ENCODE assay signal across 1 cellular context in the genomic region with DNA sequence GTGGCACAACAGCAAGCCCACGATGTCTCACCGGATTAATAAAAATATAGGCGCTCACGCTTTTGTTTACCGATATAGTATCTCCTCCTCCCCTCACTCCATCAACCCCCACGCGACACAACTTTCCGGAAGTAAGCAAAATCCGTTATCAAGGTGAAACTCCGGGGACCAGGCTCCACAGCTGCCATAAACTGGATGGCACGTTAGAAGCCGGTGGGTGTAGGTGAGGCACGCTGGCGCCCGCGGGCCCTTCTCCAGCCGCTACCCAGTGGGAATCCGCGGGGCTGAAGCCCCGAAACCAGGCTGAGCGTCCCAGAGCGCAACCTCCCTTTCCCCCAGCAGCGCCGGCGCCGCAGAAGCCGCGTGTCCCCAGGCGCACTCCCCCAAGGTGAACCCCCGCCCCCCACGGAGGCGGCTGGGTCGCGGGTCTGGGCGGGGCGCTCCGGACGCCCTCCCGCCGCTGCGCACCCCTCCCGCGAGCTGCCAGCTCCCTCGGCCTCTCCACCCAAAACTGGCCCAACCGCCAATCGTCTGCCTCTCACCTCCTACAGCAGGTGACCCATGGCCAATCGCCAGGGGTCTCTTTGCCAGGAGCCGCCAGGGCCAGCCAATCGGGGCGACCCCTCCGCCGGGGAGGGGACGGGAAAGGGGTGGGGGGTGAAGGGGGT.
A peak's percentile ranks its signal among the peaks of the same experiment; 100 is the strongest.
TF ChIP-seq lines count a peak whose summit lies in the region.

No MANE protein-coding gene starts in this region.

TF ChIP-seq in K562, 482 proteins besides CTCF, POLR2A, EP300 and RAD21 (continued from another document and continues in another):
- TF ChIP-seq, protein P1, sequence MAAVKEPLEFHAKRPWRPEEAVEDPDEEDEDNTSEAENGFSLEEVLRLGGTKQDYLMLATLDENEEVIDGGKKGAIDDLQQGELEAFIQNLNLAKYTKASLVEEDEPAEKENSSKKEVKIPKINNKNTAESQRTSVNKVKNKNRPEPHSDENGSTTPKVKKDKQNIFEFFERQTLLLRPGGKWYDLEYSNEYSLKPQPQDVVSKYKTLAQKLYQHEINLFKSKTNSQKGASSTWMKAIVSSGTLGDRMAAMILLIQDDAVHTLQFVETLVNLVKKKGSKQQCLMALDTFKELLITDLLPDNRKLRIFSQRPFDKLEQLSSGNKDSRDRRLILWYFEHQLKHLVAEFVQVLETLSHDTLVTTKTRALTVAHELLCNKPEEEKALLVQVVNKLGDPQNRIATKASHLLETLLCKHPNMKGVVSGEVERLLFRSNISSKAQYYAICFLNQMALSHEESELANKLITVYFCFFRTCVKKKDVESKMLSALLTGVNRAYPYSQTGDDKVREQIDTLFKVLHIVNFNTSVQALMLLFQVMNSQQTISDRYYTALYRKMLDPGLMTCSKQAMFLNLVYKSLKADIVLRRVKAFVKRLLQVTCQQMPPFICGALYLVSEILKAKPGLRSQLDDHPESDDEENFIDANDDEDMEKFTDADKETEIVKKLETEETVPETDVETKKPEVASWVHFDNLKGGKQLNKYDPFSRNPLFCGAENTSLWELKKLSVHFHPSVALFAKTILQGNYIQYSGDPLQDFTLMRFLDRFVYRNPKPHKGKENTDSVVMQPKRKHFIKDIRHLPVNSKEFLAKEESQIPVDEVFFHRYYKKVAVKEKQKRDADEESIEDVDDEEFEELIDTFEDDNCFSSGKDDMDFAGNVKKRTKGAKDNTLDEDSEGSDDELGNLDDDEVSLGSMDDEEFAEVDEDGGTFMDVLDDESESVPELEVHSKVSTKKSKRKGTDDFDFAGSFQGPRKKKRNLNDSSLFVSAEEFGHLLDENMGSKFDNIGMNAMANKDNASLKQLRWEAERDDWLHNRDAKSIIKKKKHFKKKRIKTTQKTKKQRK (IDR thresholded peaks at IDR 0.05; ENCODE audit: borderline replicate concordance, low read depth, low read length): no peak
- TF ChIP-seq ZNF316 (IDR thresholded peaks at IDR 0.05) (0 out of 2 replicates have a peak, but pooled peaks have one; percentile 39), ZNF445 (CRISPR knock-in tag; IDR thresholded peaks at IDR 0.05; ENCODE audit: low read depth) (no peak), FOXJ3 (CRISPR knock-in tag; IDR thresholded peaks at IDR 0.05) (no peak), MEIS2 (IDR thresholded peaks at IDR 0.05; ENCODE audit: partially characterized antibody) (peak; percentile 54), DNMT1 (IDR thresholded peaks at IDR 0.05) (no peak), GATAD2A (IDR thresholded peaks at IDR 0.05) (peak; percentile 83; the same call in 1 of the 2 replicates), HSF4 (CRISPR knock-in tag; IDR thresholded peaks at IDR 0.05; ENCODE audit: borderline replicate concordance) (no peak), ARID1B (IDR thresholded peaks at IDR 0.05) (peak; percentile 66), KLF16 (IDR thresholded peaks at IDR 0.05) (no peak), HNRNPK (IDR thresholded peaks at IDR 0.05; ENCODE audit: low read depth, low read length, poor library complexity, severe bottlenecking) (no peak), TAL1 (IDR thresholded peaks at IDR 0.05) (no peak), ZNF174 (CRISPR knock-in tag; IDR thresholded peaks at IDR 0.05) (no peak), ZNF311 (CRISPR knock-in tag; IDR thresholded peaks at IDR 0.05) (no peak), ZBTB8A (IDR thresholded peaks at IDR 0.05; ENCODE audit: partially characterized antibody) (no peak), KLF1 (tag; IDR thresholded peaks at IDR 0.05) (peak; percentile 78), ZNF695 (CRISPR knock-in tag; IDR thresholded peaks at IDR 0.05) (no peak), GABPB1 (CRISPR knock-in tag; IDR thresholded peaks at IDR 0.05) (peak; percentile 67), SOX6 (IDR thresholded peaks at IDR 0.05) (peak; percentile 28; the same call in 1 of the 2 replicates), ELF4 (CRISPR knock-in tag; IDR thresholded peaks at IDR 0.05) (peak; percentile 54; the same call in 1 of the 2 replicates), SRSF9 (IDR thresholded peaks at IDR 0.05; ENCODE audit: borderline replicate concordance, low read depth, low read length) (no peak), YBX1 (IDR thresholded peaks at IDR 0.05) (no peak), POLR2H (tag; IDR thresholded peaks at IDR 0.05; ENCODE audit: low read depth) (peak; percentile 74), SMAD2 (IDR thresholded peaks at IDR 0.05; ENCODE audit: low read depth, low read length) (no peak), SRF (CRISPR knock-in tag; IDR thresholded peaks at IDR 0.05) (no peak), CBX1 (IDR thresholded peaks at IDR 0.05; ENCODE audit: low read depth) (no peak), ZNF146 (CRISPR knock-in tag; IDR thresholded peaks at IDR 0.05; ENCODE audit: unreplicated experiment) (no peak)
- TF ChIP-seq, protein P2, sequence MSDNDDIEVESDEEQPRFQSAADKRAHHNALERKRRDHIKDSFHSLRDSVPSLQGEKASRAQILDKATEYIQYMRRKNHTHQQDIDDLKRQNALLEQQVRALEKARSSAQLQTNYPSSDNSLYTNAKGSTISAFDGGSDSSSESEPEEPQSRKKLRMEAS (CRISPR knock-in tag; IDR thresholded peaks at IDR 0.05): peak; percentile 91
- TF ChIP-seq, protein P3, sequence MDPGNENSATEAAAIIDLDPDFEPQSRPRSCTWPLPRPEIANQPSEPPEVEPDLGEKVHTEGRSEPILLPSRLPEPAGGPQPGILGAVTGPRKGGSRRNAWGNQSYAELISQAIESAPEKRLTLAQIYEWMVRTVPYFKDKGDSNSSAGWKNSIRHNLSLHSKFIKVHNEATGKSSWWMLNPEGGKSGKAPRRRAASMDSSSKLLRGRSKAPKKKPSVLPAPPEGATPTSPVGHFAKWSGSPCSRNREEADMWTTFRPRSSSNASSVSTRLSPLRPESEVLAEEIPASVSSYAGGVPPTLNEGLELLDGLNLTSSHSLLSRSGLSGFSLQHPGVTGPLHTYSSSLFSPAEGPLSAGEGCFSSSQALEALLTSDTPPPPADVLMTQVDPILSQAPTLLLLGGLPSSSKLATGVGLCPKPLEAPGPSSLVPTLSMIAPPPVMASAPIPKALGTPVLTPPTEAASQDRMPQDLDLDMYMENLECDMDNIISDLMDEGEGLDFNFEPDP (CRISPR knock-in tag; IDR thresholded peaks at IDR 0.05): no peak
- TF ChIP-seq, protein P4, sequence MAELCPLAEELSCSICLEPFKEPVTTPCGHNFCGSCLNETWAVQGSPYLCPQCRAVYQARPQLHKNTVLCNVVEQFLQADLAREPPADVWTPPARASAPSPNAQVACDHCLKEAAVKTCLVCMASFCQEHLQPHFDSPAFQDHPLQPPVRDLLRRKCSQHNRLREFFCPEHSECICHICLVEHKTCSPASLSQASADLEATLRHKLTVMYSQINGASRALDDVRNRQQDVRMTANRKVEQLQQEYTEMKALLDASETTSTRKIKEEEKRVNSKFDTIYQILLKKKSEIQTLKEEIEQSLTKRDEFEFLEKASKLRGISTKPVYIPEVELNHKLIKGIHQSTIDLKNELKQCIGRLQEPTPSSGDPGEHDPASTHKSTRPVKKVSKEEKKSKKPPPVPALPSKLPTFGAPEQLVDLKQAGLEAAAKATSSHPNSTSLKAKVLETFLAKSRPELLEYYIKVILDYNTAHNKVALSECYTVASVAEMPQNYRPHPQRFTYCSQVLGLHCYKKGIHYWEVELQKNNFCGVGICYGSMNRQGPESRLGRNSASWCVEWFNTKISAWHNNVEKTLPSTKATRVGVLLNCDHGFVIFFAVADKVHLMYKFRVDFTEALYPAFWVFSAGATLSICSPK (IDR thresholded peaks at IDR 0.05; ENCODE audit: borderline replicate concordance): no peak
- TF ChIP-seq, protein P5, sequence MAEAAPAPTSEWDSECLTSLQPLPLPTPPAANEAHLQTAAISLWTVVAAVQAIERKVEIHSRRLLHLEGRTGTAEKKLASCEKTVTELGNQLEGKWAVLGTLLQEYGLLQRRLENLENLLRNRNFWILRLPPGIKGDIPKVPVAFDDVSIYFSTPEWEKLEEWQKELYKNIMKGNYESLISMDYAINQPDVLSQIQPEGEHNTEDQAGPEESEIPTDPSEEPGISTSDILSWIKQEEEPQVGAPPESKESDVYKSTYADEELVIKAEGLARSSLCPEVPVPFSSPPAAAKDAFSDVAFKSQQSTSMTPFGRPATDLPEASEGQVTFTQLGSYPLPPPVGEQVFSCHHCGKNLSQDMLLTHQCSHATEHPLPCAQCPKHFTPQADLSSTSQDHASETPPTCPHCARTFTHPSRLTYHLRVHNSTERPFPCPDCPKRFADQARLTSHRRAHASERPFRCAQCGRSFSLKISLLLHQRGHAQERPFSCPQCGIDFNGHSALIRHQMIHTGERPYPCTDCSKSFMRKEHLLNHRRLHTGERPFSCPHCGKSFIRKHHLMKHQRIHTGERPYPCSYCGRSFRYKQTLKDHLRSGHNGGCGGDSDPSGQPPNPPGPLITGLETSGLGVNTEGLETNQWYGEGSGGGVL (CRISPR knock-in tag; IDR thresholded peaks at IDR 0.05): no peak
- TF ChIP-seq, protein P6, sequence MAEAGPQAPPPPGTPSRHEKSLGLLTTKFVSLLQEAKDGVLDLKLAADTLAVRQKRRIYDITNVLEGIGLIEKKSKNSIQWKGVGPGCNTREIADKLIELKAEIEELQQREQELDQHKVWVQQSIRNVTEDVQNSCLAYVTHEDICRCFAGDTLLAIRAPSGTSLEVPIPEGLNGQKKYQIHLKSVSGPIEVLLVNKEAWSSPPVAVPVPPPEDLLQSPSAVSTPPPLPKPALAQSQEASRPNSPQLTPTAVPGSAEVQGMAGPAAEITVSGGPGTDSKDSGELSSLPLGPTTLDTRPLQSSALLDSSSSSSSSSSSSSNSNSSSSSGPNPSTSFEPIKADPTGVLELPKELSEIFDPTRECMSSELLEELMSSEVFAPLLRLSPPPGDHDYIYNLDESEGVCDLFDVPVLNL (CRISPR knock-in tag; IDR thresholded peaks at IDR 0.05; ENCODE audit: low read depth): no peak
- TF ChIP-seq, protein P7, sequence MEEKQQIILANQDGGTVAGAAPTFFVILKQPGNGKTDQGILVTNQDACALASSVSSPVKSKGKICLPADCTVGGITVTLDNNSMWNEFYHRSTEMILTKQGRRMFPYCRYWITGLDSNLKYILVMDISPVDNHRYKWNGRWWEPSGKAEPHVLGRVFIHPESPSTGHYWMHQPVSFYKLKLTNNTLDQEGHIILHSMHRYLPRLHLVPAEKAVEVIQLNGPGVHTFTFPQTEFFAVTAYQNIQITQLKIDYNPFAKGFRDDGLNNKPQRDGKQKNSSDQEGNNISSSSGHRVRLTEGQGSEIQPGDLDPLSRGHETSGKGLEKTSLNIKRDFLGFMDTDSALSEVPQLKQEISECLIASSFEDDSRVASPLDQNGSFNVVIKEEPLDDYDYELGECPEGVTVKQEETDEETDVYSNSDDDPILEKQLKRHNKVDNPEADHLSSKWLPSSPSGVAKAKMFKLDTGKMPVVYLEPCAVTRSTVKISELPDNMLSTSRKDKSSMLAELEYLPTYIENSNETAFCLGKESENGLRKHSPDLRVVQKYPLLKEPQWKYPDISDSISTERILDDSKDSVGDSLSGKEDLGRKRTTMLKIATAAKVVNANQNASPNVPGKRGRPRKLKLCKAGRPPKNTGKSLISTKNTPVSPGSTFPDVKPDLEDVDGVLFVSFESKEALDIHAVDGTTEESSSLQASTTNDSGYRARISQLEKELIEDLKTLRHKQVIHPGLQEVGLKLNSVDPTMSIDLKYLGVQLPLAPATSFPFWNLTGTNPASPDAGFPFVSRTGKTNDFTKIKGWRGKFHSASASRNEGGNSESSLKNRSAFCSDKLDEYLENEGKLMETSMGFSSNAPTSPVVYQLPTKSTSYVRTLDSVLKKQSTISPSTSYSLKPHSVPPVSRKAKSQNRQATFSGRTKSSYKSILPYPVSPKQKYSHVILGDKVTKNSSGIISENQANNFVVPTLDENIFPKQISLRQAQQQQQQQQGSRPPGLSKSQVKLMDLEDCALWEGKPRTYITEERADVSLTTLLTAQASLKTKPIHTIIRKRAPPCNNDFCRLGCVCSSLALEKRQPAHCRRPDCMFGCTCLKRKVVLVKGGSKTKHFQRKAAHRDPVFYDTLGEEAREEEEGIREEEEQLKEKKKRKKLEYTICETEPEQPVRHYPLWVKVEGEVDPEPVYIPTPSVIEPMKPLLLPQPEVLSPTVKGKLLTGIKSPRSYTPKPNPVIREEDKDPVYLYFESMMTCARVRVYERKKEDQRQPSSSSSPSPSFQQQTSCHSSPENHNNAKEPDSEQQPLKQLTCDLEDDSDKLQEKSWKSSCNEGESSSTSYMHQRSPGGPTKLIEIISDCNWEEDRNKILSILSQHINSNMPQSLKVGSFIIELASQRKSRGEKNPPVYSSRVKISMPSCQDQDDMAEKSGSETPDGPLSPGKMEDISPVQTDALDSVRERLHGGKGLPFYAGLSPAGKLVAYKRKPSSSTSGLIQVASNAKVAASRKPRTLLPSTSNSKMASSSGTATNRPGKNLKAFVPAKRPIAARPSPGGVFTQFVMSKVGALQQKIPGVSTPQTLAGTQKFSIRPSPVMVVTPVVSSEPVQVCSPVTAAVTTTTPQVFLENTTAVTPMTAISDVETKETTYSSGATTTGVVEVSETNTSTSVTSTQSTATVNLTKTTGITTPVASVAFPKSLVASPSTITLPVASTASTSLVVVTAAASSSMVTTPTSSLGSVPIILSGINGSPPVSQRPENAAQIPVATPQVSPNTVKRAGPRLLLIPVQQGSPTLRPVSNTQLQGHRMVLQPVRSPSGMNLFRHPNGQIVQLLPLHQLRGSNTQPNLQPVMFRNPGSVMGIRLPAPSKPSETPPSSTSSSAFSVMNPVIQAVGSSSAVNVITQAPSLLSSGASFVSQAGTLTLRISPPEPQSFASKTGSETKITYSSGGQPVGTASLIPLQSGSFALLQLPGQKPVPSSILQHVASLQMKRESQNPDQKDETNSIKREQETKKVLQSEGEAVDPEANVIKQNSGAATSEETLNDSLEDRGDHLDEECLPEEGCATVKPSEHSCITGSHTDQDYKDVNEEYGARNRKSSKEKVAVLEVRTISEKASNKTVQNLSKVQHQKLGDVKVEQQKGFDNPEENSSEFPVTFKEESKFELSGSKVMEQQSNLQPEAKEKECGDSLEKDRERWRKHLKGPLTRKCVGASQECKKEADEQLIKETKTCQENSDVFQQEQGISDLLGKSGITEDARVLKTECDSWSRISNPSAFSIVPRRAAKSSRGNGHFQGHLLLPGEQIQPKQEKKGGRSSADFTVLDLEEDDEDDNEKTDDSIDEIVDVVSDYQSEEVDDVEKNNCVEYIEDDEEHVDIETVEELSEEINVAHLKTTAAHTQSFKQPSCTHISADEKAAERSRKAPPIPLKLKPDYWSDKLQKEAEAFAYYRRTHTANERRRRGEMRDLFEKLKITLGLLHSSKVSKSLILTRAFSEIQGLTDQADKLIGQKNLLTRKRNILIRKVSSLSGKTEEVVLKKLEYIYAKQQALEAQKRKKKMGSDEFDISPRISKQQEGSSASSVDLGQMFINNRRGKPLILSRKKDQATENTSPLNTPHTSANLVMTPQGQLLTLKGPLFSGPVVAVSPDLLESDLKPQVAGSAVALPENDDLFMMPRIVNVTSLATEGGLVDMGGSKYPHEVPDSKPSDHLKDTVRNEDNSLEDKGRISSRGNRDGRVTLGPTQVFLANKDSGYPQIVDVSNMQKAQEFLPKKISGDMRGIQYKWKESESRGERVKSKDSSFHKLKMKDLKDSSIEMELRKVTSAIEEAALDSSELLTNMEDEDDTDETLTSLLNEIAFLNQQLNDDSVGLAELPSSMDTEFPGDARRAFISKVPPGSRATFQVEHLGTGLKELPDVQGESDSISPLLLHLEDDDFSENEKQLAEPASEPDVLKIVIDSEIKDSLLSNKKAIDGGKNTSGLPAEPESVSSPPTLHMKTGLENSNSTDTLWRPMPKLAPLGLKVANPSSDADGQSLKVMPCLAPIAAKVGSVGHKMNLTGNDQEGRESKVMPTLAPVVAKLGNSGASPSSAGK (IDR thresholded peaks at IDR 0.05): peak; percentile 34; the same call in 1 of the 2 replicates
- TF ChIP-seq, protein P8, sequence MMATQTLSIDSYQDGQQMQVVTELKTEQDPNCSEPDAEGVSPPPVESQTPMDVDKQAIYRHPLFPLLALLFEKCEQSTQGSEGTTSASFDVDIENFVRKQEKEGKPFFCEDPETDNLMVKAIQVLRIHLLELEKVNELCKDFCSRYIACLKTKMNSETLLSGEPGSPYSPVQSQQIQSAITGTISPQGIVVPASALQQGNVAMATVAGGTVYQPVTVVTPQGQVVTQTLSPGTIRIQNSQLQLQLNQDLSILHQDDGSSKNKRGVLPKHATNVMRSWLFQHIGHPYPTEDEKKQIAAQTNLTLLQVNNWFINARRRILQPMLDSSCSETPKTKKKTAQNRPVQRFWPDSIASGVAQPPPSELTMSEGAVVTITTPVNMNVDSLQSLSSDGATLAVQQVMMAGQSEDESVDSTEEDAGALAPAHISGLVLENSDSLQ (IDR thresholded peaks at IDR 0.05): no peak; the same call in 1 of the 2 replicates
